In genomic region chr4:168853770-168854169, GRCh38 we compare ENCODE assay signal across 11 cellular contexts.
DNase-seq lines count a peak whose midpoint lies in the region; ATAC-seq and TF ChIP-seq lines count a peak whose summit lies in the region.
"Had no signal": no experiment of that assay in that cellular context is flagged by ENCODE, and none has a peak within 500 bp of the region (broad histone marks: within the 10 kb centered on the region; RNA-seq: fewer than 3 reads in every experiment).

No MANE protein-coding gene starts in this region.

- no peak overlapping the region for H3K9ac ChIP-seq in GM23248

- no peak overlapping the region for H2AFZ ChIP-seq in GM23248

- peak overlapping the region; percentile 39 for H3K27ac ChIP-seq in upper lobe of right lung
- no peak overlapping the region for H3K27ac ChIP-seq in GM23248
- H3K27ac ChIP-seq: neutrophil had no signal

- 97 to 100% methylated on average over 4 of the region's 4 CpGs for WGBS in GM23248 (ENCODE audit: low coverage in 1 of 2, low lambda C conversion rate in 2 of 2, missing lambda C conversion rate in 2 of 2), 2 experiments

- H3K27me3 Mint-ChIP-seq in activated CD4-positive, alpha-beta T cell treated with anti-CD3 and anti-CD28 coated beads, Interleukin-2, amount 10 ng/mL, durations not matched to agents 7 days and 5 days = no peaks in the 10 kb centered on the region
- peaks cover 7% of the 10 kb centered on the region for H3K27me3 Mint-ChIP-seq in dendritic cell treated with granulocyte-macrophage colony-stimulating factor and Interleukin-4, amounts not matched to agents 40 ng/mL and 50 ng/mL, for 4 days

- no peak overlapping the region for H3K4me2 ChIP-seq in GM23248 (ENCODE audit: unreplicated experiment)

- H3K27me3 ChIP-seq in upper lobe of right lung (no peaks in the 10 kb centered on the region), GM23248 (replicated peaks; ENCODE audit: insufficient read depth) (no peaks in the 10 kb centered on the region)
- H3K27me3 ChIP-seq: neutrophil had no signal

- peaks cover 2% of the 10 kb centered on the region for H3K36me3 Mint-ChIP-seq in activated CD4-positive, alpha-beta T cell treated with anti-CD3 and anti-CD28 coated beads, Interleukin-2, amount 10 ng/mL, durations not matched to agents 7 days and 5 days (ENCODE audit: low read depth)
- H3K36me3 Mint-ChIP-seq in dendritic cell treated with granulocyte-macrophage colony-stimulating factor and Interleukin-4, amounts not matched to agents 40 ng/mL and 50 ng/mL, for 4 days (ENCODE audit: low read depth) = peaks cover 58% of the 10 kb centered on the region

- no peaks in the 10 kb centered on the region for H3K9me3 ChIP-seq in upper lobe of right lung
- no peaks in the 10 kb centered on the region for H3K9me3 ChIP-seq in GM23248 (ENCODE audit: low read depth)
- H3K9me3 ChIP-seq: neutrophil had no signal

- intact Hi-C loops in dendritic cell treated with granulocyte-macrophage colony-stimulating factor and Interleukin-4, amounts not matched to agents 40 ng/mL and 50 ng/mL, for 4 days (cut with micrococcal nuclease) = no loop called here
- intact Hi-C loops in upper lobe of right lung (cut with DNase I) = no loop called here

- H3K27ac Mint-ChIP-seq in activated CD4-positive, alpha-beta T cell treated with anti-CD3 and anti-CD28 coated beads, Interleukin-2, amount 10 ng/mL, durations not matched to agents 7 days and 5 days = peak overlapping the region; percentile 2
- H3K27ac Mint-ChIP-seq in dendritic cell treated with granulocyte-macrophage colony-stimulating factor and Interleukin-4, amounts not matched to agents 40 ng/mL and 50 ng/mL, for 4 days = peak overlapping the region; percentile 26

- H3K4me1 Mint-ChIP-seq in activated CD4-positive, alpha-beta T cell treated with anti-CD3 and anti-CD28 coated beads, Interleukin-2, amount 10 ng/mL, durations not matched to agents 7 days and 5 days = peaks cover 40% of the 10 kb centered on the region
- peaks cover 27% of the 10 kb centered on the region for H3K4me1 Mint-ChIP-seq in dendritic cell treated with granulocyte-macrophage colony-stimulating factor and Interleukin-4, amounts not matched to agents 40 ng/mL and 50 ng/mL, for 4 days (ENCODE audit: low read depth)

- no peak overlapping the region for H3K4me3 ChIP-seq in upper lobe of right lung
- H3K4me3 ChIP-seq in GM23248 = no peak overlapping the region

- peak; percentile 67 for ATAC-seq in HG03025 (IDR thresholded peaks at IDR 0.05; ENCODE audit: low FRiP score, unreplicated experiment)
- ATAC-seq in upper lobe of right lung = peak; percentile 89

- in situ Hi-C loops in GM23248 (cut with MboI) = no loop called here

- no peak for TF ChIP-seq CTCF in upper lobe of right lung (IDR thresholded peaks at IDR 0.05)

- no peak overlapping the region for H3K4me3 Mint-ChIP-seq in activated CD4-positive, alpha-beta T cell treated with anti-CD3 and anti-CD28 coated beads, Interleukin-2, amount 10 ng/mL, durations not matched to agents 7 days and 5 days
- no peak overlapping the region for H3K4me3 Mint-ChIP-seq in dendritic cell treated with granulocyte-macrophage colony-stimulating factor and Interleukin-4, amounts not matched to agents 40 ng/mL and 50 ng/mL, for 4 days

- no peaks in the 10 kb centered on the region; the same call in 1 of the 2 replicates for H3K79me2 ChIP-seq in GM23248 (ENCODE audit: insufficient read depth)

- peaks cover 3% of the 10 kb centered on the region for H3K9me3 Mint-ChIP-seq in activated CD4-positive, alpha-beta T cell treated with anti-CD3 and anti-CD28 coated beads, Interleukin-2, amount 10 ng/mL, durations not matched to agents 7 days and 5 days
- no peaks in the 10 kb centered on the region for H3K9me3 Mint-ChIP-seq in dendritic cell treated with granulocyte-macrophage colony-stimulating factor and Interleukin-4, amounts not matched to agents 40 ng/mL and 50 ng/mL, for 4 days

- H4K20me1 ChIP-seq in GM23248 (ENCODE audit: insufficient read depth) = no peaks in the 10 kb centered on the region

- peaks cover 14% of the 10 kb centered on the region for H3F3A ChIP-seq in GM23248 (ENCODE audit: insufficient read depth)

- H3K9me2 ChIP-seq in GM23248 (ENCODE audit: insufficient read depth) = no peaks in the 10 kb centered on the region

- POLR2A ChIA-PET in activated CD4-positive, alpha-beta T cell treated with anti-CD3 and anti-CD28 coated beads, Interleukin-2, amount 10 ng/mL, durations not matched to agents 7 days and 5 days (lab: Charles Lee) = no interaction called here

- H3K36me3 ChIP-seq in upper lobe of right lung (no peaks in the 10 kb centered on the region), GM23248 (ENCODE audit: low read depth) (no peaks in the 10 kb centered on the region)
- H3K36me3 ChIP-seq: neutrophil had no signal

- H3K4me1 ChIP-seq in upper lobe of right lung (peaks cover 44% of the 10 kb centered on the region), GM23248 (ENCODE audit: insufficient read depth) (peaks cover 35% of the 10 kb centered on the region)

- DNase-seq in activated CD4-positive, alpha-beta T cell treated with anti-CD3 and anti-CD28 coated beads, Interleukin-2, amount 10 ng/mL, durations not matched to agents 7 days and 5 days = no peak
- no peak for DNase-seq in activated CD4-positive, alpha-beta T cell treated with anti-CD3 and anti-CD28 coated beads, Interleukin-2, amount 50 U/mL, for 4 hours
- DNase-seq in upper lobe of right lung (no peak), GM23248 (no peak)
- DNase-seq in stimulated activated CD4-positive, alpha-beta T cell treated with anti-CD3 and anti-CD28 coated beads, Interleukin-2, amount 100 ng/mL, for 24 hours = no peak
- DNase-seq in activated CD8-positive, alpha-beta memory T cell treated with anti-CD3 and anti-CD28 coated beads, Interleukin-2, amount 50 U/mL, for 48 hours = no peak
- DNase-seq: GOT3, substantia nigra had no signal

- CTCF ChIA-PET in activated CD4-positive, alpha-beta T cell treated with anti-CD3 and anti-CD28 coated beads, Interleukin-2, amount 10 ng/mL, durations not matched to agents 7 days and 5 days (lab: Charles Lee) = interaction anchor here (1.0 kb wide), 1 partner anchor 17 kb away, joined by 3 read pairs; no protein-coding TSS in a partner anchor
